ENCODE assay signal across 8 cellular contexts in the genomic region with DNA sequence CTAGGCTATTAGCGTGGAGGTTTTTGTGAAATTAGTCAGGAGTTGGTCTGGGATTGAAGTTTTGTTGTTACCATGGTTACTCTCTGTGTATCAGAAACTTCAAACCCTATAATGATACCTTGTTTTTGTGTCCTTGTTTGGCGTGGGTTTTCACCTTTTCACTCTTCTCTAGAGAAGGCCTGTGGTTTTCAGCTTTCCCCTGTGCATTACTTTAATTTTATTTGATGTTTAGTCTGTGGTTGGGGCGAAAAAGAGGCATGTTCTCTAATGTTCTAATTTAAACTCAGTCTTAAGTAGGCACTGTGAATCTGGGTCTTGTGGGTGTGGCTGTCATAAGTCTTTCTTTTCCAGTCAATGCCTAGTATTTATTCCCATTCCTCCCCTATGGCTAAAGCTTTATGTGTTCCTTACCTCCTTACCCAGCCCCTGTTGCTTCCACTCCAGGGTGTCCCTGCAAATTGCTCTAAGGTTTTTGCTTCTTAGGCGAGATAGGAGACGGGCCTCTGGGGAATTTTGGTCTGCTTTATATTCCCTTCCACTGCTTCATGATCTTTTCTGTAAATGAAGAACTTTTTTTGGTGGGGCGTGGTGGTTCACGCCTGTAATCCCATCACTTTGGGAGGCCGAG.
DNase-seq lines count a peak whose midpoint lies in the region; ATAC-seq and TF ChIP-seq lines count a peak whose summit lies in the region.

No MANE protein-coding gene starts in this region.

- H3K4me3 ChIP-seq in GM12865 (ENCODE audit: low read depth, low read length) (no peak overlapping the region), ectodermal cell (ENCODE audit: insufficient read depth, low read depth, low read length) (no peak overlapping the region)

- H3K36me3 ChIP-seq in ectodermal cell (ENCODE audit: control insufficient read depth, insufficient read depth, low read length) = no peaks in the 10 kb centered on the region

- ATAC-seq in GM21381 (IDR thresholded peaks at IDR 0.05; ENCODE audit: unreplicated experiment) (peak; percentile 77), HG03460 (IDR thresholded peaks at IDR 0.05; ENCODE audit: unreplicated experiment) (peak; percentile 76), HG03139 (IDR thresholded peaks at IDR 0.05; ENCODE audit: unreplicated experiment) (no peak)

- no peaks in the 10 kb centered on the region for H3K27me3 ChIP-seq in ectodermal cell (ENCODE audit: control insufficient read depth, insufficient read depth, low read length, poor library complexity, severe bottlenecking)

- no peaks in the 10 kb centered on the region for H3K4me1 ChIP-seq in ectodermal cell (ENCODE audit: control insufficient read depth, insufficient read depth, low read length)

- WGBS in ectodermal cell, 2 experiments = 61 to 65% methylated on average over 4 to 7 of the region's 8 CpGs

- TF ChIP-seq CTCF in GM12865 (IDR thresholded peaks at IDR 0.05; ENCODE audit: insufficient read depth, low read depth, low read length, missing control alignments) = no peak

- no peaks in the 10 kb centered on the region for H3K9me3 ChIP-seq in ectodermal cell (ENCODE audit: control insufficient read depth, low read length)

- H3K27ac ChIP-seq in ectodermal cell (ENCODE audit: insufficient read depth, low read depth, low read length, poor library complexity, severe bottlenecking) = peak overlapping the region; percentile 60

- DNase-seq in GM12865 (ENCODE audit: low read depth) (peak; percentile 68), hippocampal formation (lab: John Stamatoyannopoulos, UW) (no peak), NCI-H524 treated with DMSO at 0.1 percent for 48 hours (lab: John Stamatoyannopoulos, UW) (no peak)
- DNase-seq in stimulated activated CD4-positive, alpha-beta T cell treated with anti-CD3 and anti-CD28 coated beads, Interleukin-15, amount 100 ng/mL, for 24 hours = no peak
